ENCODE assay signal across 9 cellular contexts in the genomic region with DNA sequence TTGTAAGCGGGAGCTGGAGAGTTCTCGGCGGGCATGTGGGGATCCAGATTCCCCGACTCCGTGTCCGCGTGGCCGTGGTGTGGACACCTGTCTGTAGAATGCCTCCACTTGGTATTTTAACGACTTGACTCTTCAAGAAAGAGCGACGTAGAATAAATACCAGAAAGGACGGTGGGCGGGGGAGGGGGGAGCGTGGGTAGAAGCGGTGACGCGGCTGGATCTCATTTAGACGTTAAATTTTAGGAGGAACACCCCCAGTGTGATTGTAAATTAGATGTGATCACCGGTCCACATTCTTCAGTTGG. TPM values are rescaled to one million over a fixed set of nuclear protein-coding genes. Genes with fewer than 3 reads are reported as not detected.
A peak's percentile ranks its signal among the peaks of the same experiment; 100 is the strongest.
DNase-seq lines count a peak whose midpoint lies in the region; ATAC-seq and TF ChIP-seq lines count a peak whose summit lies in the region.
"Had no signal": no experiment of that assay in that cellular context is flagged by ENCODE, and none has a peak within 500 bp of the region (broad histone marks: within the 10 kb centered on the region; RNA-seq: fewer than 3 reads in every experiment).

No MANE protein-coding gene starts in this region.

- peak overlapping the region; percentile 93 for H3K4me3 ChIP-seq in right cardiac atrium (ENCODE audit: low read length)
- peak overlapping the region; percentile 53 for H3K4me3 ChIP-seq in retinal pigment epithelial cell (ENCODE audit: low read length)
- peak overlapping the region in 2 of 4 donors; percentile 31 to 86 for H3K4me3 ChIP-seq in adrenal gland

- no peak for TF ChIP-seq CTCF in VCaP (conservative IDR thresholded peaks at IDR 0.05)
- TF ChIP-seq CTCF in retinal pigment epithelial cell (conservative IDR thresholded peaks at IDR 0.05; ENCODE audit: low read depth, low read length) = no peak
- no peak for TF ChIP-seq CTCF in adrenal gland (IDR thresholded peaks at IDR 0.05)

- H3K27ac ChIP-seq in VCaP (peak overlapping the region; percentile 64), right cardiac atrium (ENCODE audit: low read length) (peak overlapping the region; percentile 43), adrenal gland (peak overlapping the region in 2 of 5 donors; percentile 85 to 87)

- H3K27me3 ChIP-seq in right cardiac atrium (ENCODE audit: control insufficient read depth, insufficient read depth) = no peaks in the 10 kb centered on the region
- H3K27me3 ChIP-seq in adrenal gland = no peaks in the 10 kb centered on the region

- intact Hi-C loops in right cardiac atrium (cut with DNase I) (no loop called here), adrenal gland (cut with DNase I) (no loop called here)

- TF ChIP-seq POLR2A in adrenal gland (IDR thresholded peaks at IDR 0.05) = no peak

- no peak for DNase-seq in right cardiac atrium
- no peak for DNase-seq in retinal pigment epithelial cell (ENCODE audit: low read depth)
- DNase-seq in kidney tubule cell (ENCODE audit: low spot score) = no peak
- no peak for DNase-seq in stimulated activated CD4-positive, alpha-beta T cell treated with anti-CD3 and anti-CD28 coated beads, Interleukin-12 subunit alpha, Interleukin-12 subunit beta, amount 100 ng/mL, for 4 hours
- no peak for DNase-seq in adrenal gland

- 6% methylated on average over 19 of the region's 19 CpGs for WGBS in right cardiac atrium
- 4 to 10% (median 7%) methylated on average over 18 to 19 of the region's 19 CpGs for WGBS in adrenal gland, 4 donors

- H3K9me3 ChIP-seq in ES-I3 (ENCODE audit: control insufficient read depth, insufficient read depth, low read length) (no peaks in the 10 kb centered on the region), right cardiac atrium (ENCODE audit: control insufficient read depth, low read length) (no peaks in the 10 kb centered on the region), adrenal gland (replicated peaks in 1 of 3) (no peaks in the 10 kb centered on the region)
- H3K9me3 ChIP-seq: mucosa of descending colon had no signal

- ATAC-seq in right cardiac atrium (no peak), GM19328 (IDR thresholded peaks at IDR 0.05; ENCODE audit: unreplicated experiment) (no peak)

- H3K36me3 ChIP-seq in ES-I3 (ENCODE audit: insufficient read depth, low read length) (no peaks in the 10 kb centered on the region), adrenal gland (replicated peaks in 1 of 2) (no peaks in the 10 kb centered on the region)

- H3K4me1 ChIP-seq in ES-I3 (ENCODE audit: insufficient read depth, low read length) (no peaks in the 10 kb centered on the region), right cardiac atrium (ENCODE audit: control insufficient read depth, insufficient read depth, low read length) (no peaks in the 10 kb centered on the region), adrenal gland (replicated peaks in 1 of 2) (peaks cover 4 to 12% of the 10 kb centered on the region in 2 donors)

- peak overlapping the region; percentile 83 for H3K9ac ChIP-seq in ES-I3 (ENCODE audit: low read depth, low read length)

RNA-seq across cellular contexts. Expression of a gene that starts 0.6 kb away (rescaled TPM):
- 1 to 10 TPM; 7.2 to 8.2 (median 7.6) TPM for total RNA-seq in right cardiac atrium
- 1.7 TPM for polyA plus RNA-seq in right cardiac atrium
- 10 to 100 TPM in 2 of 8 donors, 1 to 10 TPM in 6; 4.4 to 12.4 (median 8.8) TPM for total RNA-seq in adrenal gland
- 1 to 10 TPM; 1.6 to 8.1 (median 1.8) TPM for polyA plus RNA-seq in adrenal gland
